In the genomic region with DNA sequence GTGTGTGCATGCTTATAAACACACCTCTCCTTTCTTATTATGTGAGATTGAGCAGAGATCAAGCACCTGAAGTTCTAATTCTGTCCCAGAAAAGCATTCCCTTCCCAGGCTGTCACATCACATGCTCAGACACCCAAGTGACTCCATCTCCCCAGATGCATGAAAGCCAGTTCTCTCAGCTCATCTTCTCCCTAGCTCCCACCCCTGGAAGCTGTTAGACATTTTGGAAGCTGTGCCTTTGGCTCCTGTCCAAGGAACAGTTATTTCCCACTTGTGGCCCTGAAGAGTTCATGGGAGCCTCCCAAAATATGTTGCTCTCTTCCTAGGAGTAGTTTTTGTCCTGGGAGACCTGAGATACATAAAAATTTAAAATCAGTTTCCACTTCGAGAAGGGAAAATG, we compare ENCODE assay signal across 23 cellular contexts.
DNase-seq lines count a peak whose midpoint lies in the region; ATAC-seq and TF ChIP-seq lines count a peak whose summit lies in the region.
"Had no signal": no experiment of that assay in that cellular context is flagged by ENCODE, and none has a peak within 500 bp of the region (broad histone marks: within the 10 kb centered on the region; RNA-seq: fewer than 3 reads in every experiment).

No MANE protein-coding gene starts in this region.

- peaks cover 0 to 10% of the 10 kb centered on the region in 2 donors for H3K4me1 ChIP-seq in right atrium auricular region
- H3K4me1 ChIP-seq in muscle layer of colon (ENCODE audit: insufficient read depth, low read length), result peaks cover 14% of the 10 kb centered on the region
- peaks cover 0 to 20% of the 10 kb centered on the region in 2 donors for H3K4me1 ChIP-seq in uterus
- H3K4me1 ChIP-seq: BE2C, body of pancreas had no signal

- TF ChIP-seq CTCF in right atrium auricular region (IDR thresholded peaks at IDR 0.05), result no peak
- TF ChIP-seq CTCF in fibroblast of mammary gland (conservative IDR thresholded peaks at IDR 0.05; ENCODE audit: control insufficient read depth, insufficient read depth, low read depth, low read length), result no peak
- no peak for TF ChIP-seq CTCF in uterus (IDR thresholded peaks at IDR 0.05)

- H3K27ac ChIP-seq in right atrium auricular region, result peak overlapping the region in 1 of 2 donors; percentile 58
- H3K27ac ChIP-seq in muscle layer of colon (ENCODE audit: low read depth, low read length), result peak overlapping the region; percentile 21
- peak overlapping the region; percentile 62 to 80 for H3K27ac ChIP-seq in uterus
- H3K27ac ChIP-seq: body of pancreas, neutrophil had no signal

- peak; percentile 79 for ATAC-seq in Right ventricle myocardium inferior
- ATAC-seq: activated T-cell treated with anti-CD3 and anti-CD28 coated beads, Interleukin-2, amount 50 U/mL, for 4 hours; body of pancreas; K562 had no signal

- no peaks in the 10 kb centered on the region for H3K36me3 ChIP-seq in right atrium auricular region
- no peaks in the 10 kb centered on the region for H3K36me3 ChIP-seq in muscle layer of colon (ENCODE audit: insufficient read depth, low read length)
- no peaks in the 10 kb centered on the region for H3K36me3 ChIP-seq in uterus
- H3K36me3 ChIP-seq: BE2C, neutrophil had no signal

- H3K27me3 ChIP-seq in right atrium auricular region (no peaks in the 10 kb centered on the region), muscle layer of colon (ENCODE audit: control insufficient read depth in 1 of 2, insufficient read depth in 2 of 2, low read length in 2 of 2) (no peaks in the 10 kb centered on the region), uterus (no peaks in the 10 kb centered on the region)
- H3K27me3 ChIP-seq: BE2C, body of pancreas, neutrophil had no signal

- H3K9me3 ChIP-seq in right atrium auricular region (peaks cover 4 to 9% of the 10 kb centered on the region in 2 donors), muscle layer of colon (ENCODE audit: low read length) (no peaks in the 10 kb centered on the region), uterus (no peaks in the 10 kb centered on the region)
- H3K9me3 ChIP-seq: BE2C, body of pancreas, neutrophil had no signal

- no peak overlapping the region for H3K9ac ChIP-seq in muscle layer of colon (ENCODE audit: low read length)

- intact Hi-C loops in Right ventricle myocardium inferior (cut with DNase I) (no loop called here), uterus (cut with DNase I; ENCODE audit: low total_unique reads) (no loop called here)

- H3K4me3 ChIP-seq in right atrium auricular region (no peak overlapping the region), fibroblast of mammary gland (ENCODE audit: control insufficient read depth, low read depth, low read length) (no peak overlapping the region), muscle layer of colon (ENCODE audit: low read depth in 1 of 2, low read length in 2 of 2) (no peak overlapping the region), uterus (no peak overlapping the region)
- H3K4me3 ChIP-seq: body of pancreas, K562 had no signal

- DNase-seq in Right ventricle myocardium inferior (ENCODE audit: missing footprints) (no peak), right atrium auricular region (ENCODE audit: low spot score) (no peak), fibroblast of mammary gland (ENCODE audit: low read depth) (peak; percentile 34), uterus (no peak), cerebellum (ENCODE audit: low spot score) (no peak), RKO (ENCODE audit: low spot score) (no peak)
- no peak for DNase-seq in stimulated activated CD4-positive, alpha-beta T cell treated with anti-CD3 and anti-CD28 coated beads, Interleukin-4, amount 100 ng/mL, for 24 hours
- DNase-seq: ACHN; activated CD4-positive, alpha-beta T cell treated with anti-CD3 and anti-CD28 coated beads, Interleukin-2, amount 10 ng/mL, durations not matched to agents 24 days and 14 days; activated naive CD4-positive, alpha-beta T cell; activated T-cell treated with anti-CD3 and anti-CD28 coated beads, Interleukin-2, amount 50 U/mL, for 4 hours; BE2C; body of pancreas; H7; NCI-H1417; NCI-H2081 treated with DMSO at 0.1 percent for 48 hours; NCI-H82; OCI-M1; SHP77 treated with DMSO at 0.1 percent for 48 hours; trophoblast cell had no signal

- TF ChIP-seq POLR2A in uterus (IDR thresholded peaks at IDR 0.05), result no peak
